16 cellular contexts compared by ENCODE assay signal in the genomic region with DNA sequence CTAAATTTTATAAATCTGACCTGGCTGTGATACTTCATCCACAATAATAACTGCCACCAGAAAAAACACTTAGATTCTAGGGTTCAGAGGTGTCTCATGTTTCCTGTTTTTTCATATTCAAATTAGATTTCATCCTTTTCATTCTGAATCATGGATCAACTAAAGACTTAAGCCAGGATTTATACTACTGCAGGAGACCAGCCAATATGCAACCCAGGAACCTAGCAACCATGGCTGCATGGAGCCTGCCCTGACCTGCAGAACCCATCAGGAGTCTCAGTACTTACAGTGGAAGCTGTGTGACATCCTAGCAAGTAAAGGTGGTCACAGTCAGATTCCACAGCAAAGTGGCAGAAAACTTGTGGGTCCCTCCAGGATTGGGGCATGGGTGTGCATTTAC. TPM values are rescaled to one million over a fixed set of nuclear protein-coding genes. Genes with fewer than 3 reads are reported as not detected.
"Had no signal": no experiment of that assay in that cellular context is flagged by ENCODE, and none has a peak within 500 bp of the region (broad histone marks: within the 10 kb centered on the region; RNA-seq: fewer than 3 reads in every experiment).

No MANE protein-coding gene starts in this region.

- H3K36me3 ChIP-seq: esophagus muscularis mucosa, prostate gland, right lobe of liver, tibial nerve, vagina had no signal

- H3K4me3 ChIP-seq: esophagus muscularis mucosa, prostate gland, right lobe of liver, tibial nerve, vagina had no signal

- H3K4me1 ChIP-seq: prostate gland, right lobe of liver, tibial nerve, vagina had no signal

- H3K9me3 ChIP-seq: esophagus muscularis mucosa, prostate gland, right lobe of liver, tibial nerve, vagina had no signal

- ATAC-seq: effector memory CD8-positive, alpha-beta T cell; left colon; natural killer cell; right lobe of liver; stimulated activated effector memory CD8-positive, alpha-beta T cell treated with anti-CD3 and anti-CD28 coated beads, Interleukin-12 subunit alpha, Interleukin-12 subunit beta, amount 100 ng/mL, for 72 hours had no signal

- H3K27me3 ChIP-seq: esophagus muscularis mucosa, right lobe of liver, tibial nerve, vagina had no signal

- H3K27ac ChIP-seq: esophagus muscularis mucosa, prostate gland, right lobe of liver, tibial nerve, vagina had no signal

- DNase-seq: activated CD4-positive, alpha-beta T cell treated with anti-CD3 and anti-CD28 coated beads, Interleukin-2, amount 50 U/mL, for 1 hour; activated CD4-positive, CD25-positive, alpha-beta regulatory T cell; activated naive CD4-positive, alpha-beta T cell treated with anti-CD3 and anti-CD28 coated beads, Interleukin-2, amount 10 ng/mL, durations not matched to agents 7 days and 5 days; effector memory CD8-positive, alpha-beta T cell; glutamatergic neuron; left colon; natural killer cell; nucleus accumbens; right lobe of liver had no signal

RNA-seq across cellular contexts. Expression of a gene that starts 40.5 kb away (rescaled TPM):
- total RNA-seq: activated CD8-positive, alpha-beta memory T cell treated with anti-CD3 and anti-CD28 coated beads for 36 hours; activated T-helper 2 cell treated with anti-CD3 and anti-CD28 coated beads, Interferon-gamma antibody, Interleukin-2, Interleukin-4, amounts not matched to agents 10 μg/mL and 5 μg/mL and 100 μg/mL, durations not matched to agents 14 hours and 24 hours and 36 hours; natural killer cell had no signal

RNA-seq across cellular contexts. Expression of a gene that starts 44.3 kb away (rescaled TPM):
- total RNA-seq: activated CD8-positive, alpha-beta memory T cell treated with anti-CD3 and anti-CD28 coated beads for 36 hours; activated T-helper 2 cell treated with anti-CD3 and anti-CD28 coated beads, Interferon-gamma antibody, Interleukin-2, Interleukin-4, amounts not matched to agents 10 μg/mL and 5 μg/mL and 100 μg/mL, durations not matched to agents 14 hours and 24 hours and 36 hours; natural killer cell had no signal
